ENCODE assay signal across 8 cellular contexts in genomic region chr9:129776938-129777768, GRCh38. TPM values are rescaled to one million over a fixed set of nuclear protein-coding genes. Genes with fewer than 3 reads are reported as not detected.
A peak's percentile ranks its signal among the peaks of the same experiment; 100 is the strongest.
DNase-seq lines count a peak whose midpoint lies in the region; ATAC-seq lines count a peak whose summit lies in the region.

No MANE protein-coding gene starts in this region.

- peaks cover 39 to 60% of the 10 kb centered on the region in 2 donors for H3K27me3 Mint-ChIP-seq in stimulated activated naive B cell treated with anti-CD40 and anti-IgM and Interleukin-4, amounts not matched to agents 10 μg/mL and 1 μg/mL and 100 μg/mL, for 72 hours

- DNase-seq in DMS79 treated with DMSO at 0.1 percent for 48 hours (lab: John Stamatoyannopoulos, UW) (peak; percentile 78), NCI-H226 (peak; percentile 100), myocyte (ENCODE audit: low read depth) (peak; percentile 99)
- peak; percentile 17 for DNase-seq in activated CD8-positive, alpha-beta memory T cell treated with anti-CD3 and anti-CD28 coated beads, Interleukin-2, amount 50 U/mL, for 1 hour (ENCODE audit: extremely low read depth)
- peak; percentile 15 for DNase-seq in stimulated activated naive B cell treated with anti-CD40 and anti-IgM and Interleukin-4, amounts not matched to agents 10 μg/mL and 1 μg/mL and 100 μg/mL, for 72 hours

- peak overlapping the region; percentile 57 to 62 for H3K27ac ChIP-seq in esophagus (ENCODE audit: low read depth in 2 of 2, low read length in 1 of 2)

- H3K4me3 Mint-ChIP-seq in stimulated activated naive B cell treated with anti-CD40 and anti-IgM and Interleukin-4, amounts not matched to agents 10 μg/mL and 1 μg/mL and 100 μg/mL, for 72 hours, result no peak overlapping the region

- H3K9me3 ChIP-seq in esophagus (ENCODE audit: control insufficient read depth in 2 of 2, insufficient read depth in 1 of 2, low read depth in 1 of 2, low read length in 1 of 2), result no peaks in the 10 kb centered on the region

- H3K9me3 Mint-ChIP-seq in stimulated activated naive B cell treated with anti-CD40 and anti-IgM and Interleukin-4, amounts not matched to agents 10 μg/mL and 1 μg/mL and 100 μg/mL, for 72 hours, result no peaks in the 10 kb centered on the region

- H3K4me3 ChIP-seq in esophagus (ENCODE audit: low read depth in 1 of 2, low read length in 2 of 2), result no peak overlapping the region

- peak; percentile 54 to 81 for ATAC-seq in stimulated activated naive B cell treated with anti-CD40 and anti-IgM and Interleukin-4, amounts not matched to agents 10 μg/mL and 1 μg/mL and 100 μg/mL, for 72 hours (replicated peaks)
- ATAC-seq in GM21360 (IDR thresholded peaks at IDR 0.05; ENCODE audit: unreplicated experiment) (no peak), GM18498 (IDR thresholded peaks at IDR 0.05; ENCODE audit: unreplicated experiment) (no peak)

- H3K27ac Mint-ChIP-seq in stimulated activated naive B cell treated with anti-CD40 and anti-IgM and Interleukin-4, amounts not matched to agents 10 μg/mL and 1 μg/mL and 100 μg/mL, for 72 hours, result peak overlapping the region; percentile 14

- H3K27me3 ChIP-seq in esophagus (ENCODE audit: control insufficient read depth in 1 of 2, insufficient read depth in 2 of 2, low read length in 2 of 2), result no peaks in the 10 kb centered on the region

- 16 to 35% methylated on average over 16 of the region's 16 CpGs for WGBS in esophagus, 2 donors

- peaks cover 5 to 7% of the 10 kb centered on the region in 2 donors for H3K4me1 ChIP-seq in esophagus (ENCODE audit: control insufficient read depth in 2 of 2, insufficient read depth in 2 of 2, low read length in 1 of 2)

- no peaks in the 10 kb centered on the region for H3K36me3 ChIP-seq in esophagus (ENCODE audit: control insufficient read depth in 2 of 2, insufficient read depth in 2 of 2, low read length in 1 of 2)

- peaks cover 8 to 10% of the 10 kb centered on the region in 2 donors for H3K4me1 Mint-ChIP-seq in stimulated activated naive B cell treated with anti-CD40 and anti-IgM and Interleukin-4, amounts not matched to agents 10 μg/mL and 1 μg/mL and 100 μg/mL, for 72 hours

- H3K36me3 Mint-ChIP-seq in stimulated activated naive B cell treated with anti-CD40 and anti-IgM and Interleukin-4, amounts not matched to agents 10 μg/mL and 1 μg/mL and 100 μg/mL, for 72 hours, result peaks cover 0 to 3% of the 10 kb centered on the region in 2 donors

RNA-seq across cellular contexts. Expression of gene PTGES, which starts 24.3 kb away (rescaled TPM):
- 10 to 100 TPM in 1 of 2 donors, 1 to 10 TPM in 1; 6.4 to 16.3 TPM for polyA plus RNA-seq in esophagus
- not detected in 2 replicates for total RNA-seq in myocyte
- 5.2 TPM for polyA plus RNA-seq in myocyte (2012)

RNA-seq across cellular contexts. Expression of gene TOR1B, which starts 25.8 kb away (rescaled TPM):
- 1 to 10 TPM; 8.8 to 9.7 TPM for polyA plus RNA-seq in esophagus
- 19.8 and 25.4 TPM in 2 replicates for total RNA-seq in myocyte
- 28.9 TPM for polyA plus RNA-seq in myocyte (2012)

RNA-seq across cellular contexts. Expression of gene TOR1A, which starts 46.8 kb away (rescaled TPM):
- 10 to 100 TPM in 1 of 2 donors, 1 to 10 TPM in 1; 9.8 to 15.8 TPM for polyA plus RNA-seq in esophagus
- 40.5 and 47.0 TPM in 2 replicates for total RNA-seq in myocyte
- 64.3 TPM for polyA plus RNA-seq in myocyte (2012)

RNA-seq across cellular contexts. Expression of gene C9orf78, which starts 57.9 kb away (rescaled TPM):
- polyA plus RNA-seq in esophagus, result 10 to 100 TPM; 21.9 to 39.5 TPM
- total RNA-seq in myocyte, result 48.0 and 76.9 TPM in 2 replicates
- polyA plus RNA-seq in myocyte (2012), result 57.7 TPM

RNA-seq across cellular contexts. Expression of gene USP20, which starts 58.1 kb away (rescaled TPM):
- 10 to 100 TPM; 15.1 to 20.7 TPM for polyA plus RNA-seq in esophagus
- total RNA-seq in myocyte, result 11.8 and 15.7 TPM in 2 replicates
- polyA plus RNA-seq in myocyte (2012), result 16.8 TPM

Comparison
In these comparisons a context has a peak if more than half of its experiments do, and no peak if none do; other contexts are left out.
1. DNase-seq: peak in every context shown above with its lines; median percentile 100 in NCI-H226; 99 in myocyte; 78 in DMS79 treated with DMSO at 0.1 percent for 48 hours; 17 in activated CD8-positive, alpha-beta memory T cell treated with anti-CD3 and anti-CD28 coated beads, Interleukin-2, amount 50 U/mL, for 1 hour; 15 in stimulated activated naive B cell treated with anti-CD40 and anti-IgM and Interleukin-4, amounts not matched to agents 10 μg/mL and 1 μg/mL and 100 μg/mL, for 72 hours.
2. ATAC-seq: peak in stimulated activated naive B cell treated with anti-CD40 and anti-IgM and Interleukin-4, amounts not matched to agents 10 μg/mL and 1 μg/mL and 100 μg/mL, for 72 hours (2 of 2); none in GM21360 (single experiment) and GM18498 (single experiment).